In genomic region chr1:201465698-201466290, GRCh38 we compare ENCODE assay signal across 1 cellular context.
TF ChIP-seq lines count a peak whose summit lies in the region.

No MANE protein-coding gene starts in this region.

TF ChIP-seq in GM12878, 131 proteins besides CTCF, POLR2A, EP300 and RAD21:
- TF ChIP-seq, protein P1, sequence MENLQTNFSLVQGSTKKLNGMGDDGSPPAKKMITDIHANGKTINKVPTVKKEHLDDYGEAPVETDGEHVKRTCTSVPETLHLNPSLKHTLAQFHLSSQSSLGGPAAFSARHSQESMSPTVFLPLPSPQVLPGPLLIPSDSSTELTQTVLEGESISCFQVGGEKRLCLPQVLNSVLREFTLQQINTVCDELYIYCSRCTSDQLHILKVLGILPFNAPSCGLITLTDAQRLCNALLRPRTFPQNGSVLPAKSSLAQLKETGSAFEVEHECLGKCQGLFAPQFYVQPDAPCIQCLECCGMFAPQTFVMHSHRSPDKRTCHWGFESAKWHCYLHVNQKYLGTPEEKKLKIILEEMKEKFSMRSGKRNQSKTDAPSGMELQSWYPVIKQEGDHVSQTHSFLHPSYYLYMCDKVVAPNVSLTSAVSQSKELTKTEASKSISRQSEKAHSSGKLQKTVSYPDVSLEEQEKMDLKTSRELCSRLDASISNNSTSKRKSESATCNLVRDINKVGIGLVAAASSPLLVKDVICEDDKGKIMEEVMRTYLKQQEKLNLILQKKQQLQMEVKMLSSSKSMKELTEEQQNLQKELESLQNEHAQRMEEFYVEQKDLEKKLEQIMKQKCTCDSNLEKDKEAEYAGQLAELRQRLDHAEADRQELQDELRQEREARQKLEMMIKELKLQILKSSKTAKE (IDR thresholded peaks at IDR 0.05; ENCODE audit: low read depth, poor library complexity, severe bottlenecking) = no peak
- no peak for TF ChIP-seq NR2C2 (IDR thresholded peaks at IDR 0.05; ENCODE audit: borderline replicate concordance, control insufficient read depth, insufficient read length, low read depth)
TF ChIP-seq in GM12878: peak in this region for 0.
